In genomic region chrX:72181178-72182125, GRCh38 we compare ENCODE assay signal across 1 cellular context.
TF ChIP-seq lines count a peak whose summit lies in the region.

Gene PIN4, plus strand, starts transcription at chrX:72181757. Its CDS starts 29 bp downstream, at chrX:72181786.

TF ChIP-seq in HepG2, 621 proteins besides CTCF, POLR2A, EP300 and RAD21 (continued from another document and continues in another):
- TF ChIP-seq DRAP1 (CRISPR knock-in tag; IDR thresholded peaks at IDR 0.05) (peak; percentile 98), POGZ (CRISPR knock-in tag; IDR thresholded peaks at IDR 0.05) (no peak), ZBTB7B (CRISPR knock-in tag; IDR thresholded peaks at IDR 0.05) (no peak), SOX6 (IDR thresholded peaks at IDR 0.05) (no peak), SOX6 (CRISPR knock-in tag; IDR thresholded peaks at IDR 0.05) (peak; percentile 77), PCBP2 (optimal IDR thresholded peaks at IDR 0.05; ENCODE audit: low read depth, low read length, poor library complexity, severe bottlenecking) (no peak), CBX1 (IDR thresholded peaks at IDR 0.05; ENCODE audit: low read depth) (no peak), ISL2 (CRISPR knock-in tag; IDR thresholded peaks at IDR 0.05) (no peak), DNMT3B (CRISPR knock-in tag; conservative IDR thresholded peaks at IDR 0.05) (no peak), KDM1A (CRISPR knock-in tag; IDR thresholded peaks at IDR 0.05) (no peak), MEF2D (CRISPR knock-in tag; IDR thresholded peaks at IDR 0.05) (no peak), HOXD1 (CRISPR knock-in tag; IDR thresholded peaks at IDR 0.05) (no peak), AKAP8 (CRISPR knock-in tag; IDR thresholded peaks at IDR 0.05) (no peak), ZNF607 (CRISPR knock-in tag; IDR thresholded peaks at IDR 0.05; ENCODE audit: borderline replicate concordance) (no peak), ZNF720 (CRISPR knock-in tag; IDR thresholded peaks at IDR 0.05) (no peak), ZBTB38 (CRISPR knock-in tag; IDR thresholded peaks at IDR 0.05) (no peak), YY1 (IDR thresholded peaks at IDR 0.05; ENCODE audit: insufficient read depth, insufficient replicate concordance, low read depth, low read length) (peak; percentile 77), TAF15 (IDR thresholded peaks at IDR 0.05; ENCODE audit: low read depth, low read length, poor library complexity, severe bottlenecking) (no peak), ZNF768 (CRISPR knock-in tag; IDR thresholded peaks at IDR 0.05) (no peak), ZNF761 (CRISPR knock-in tag; conservative IDR thresholded peaks at IDR 0.05) (no peak), HNRNPL (IDR thresholded peaks at IDR 0.05; ENCODE audit: low read depth, low read length) (no peak), ZNF740 (CRISPR knock-in tag; IDR thresholded peaks at IDR 0.05) (0 out of 2 replicates have a peak, but pooled peaks have one; percentile 11), HINFP (CRISPR knock-in tag; IDR thresholded peaks at IDR 0.05; ENCODE audit: low read depth) (no peak), NFRKB (IDR thresholded peaks at IDR 0.05) (no peak), THAP11 (CRISPR knock-in tag; IDR thresholded peaks at IDR 0.05) (peak; percentile 79), ZNF543 (CRISPR knock-in tag; IDR thresholded peaks at IDR 0.05) (no peak), ZNF280B (CRISPR knock-in tag; IDR thresholded peaks at IDR 0.05; ENCODE audit: borderline replicate concordance) (peak; percentile 38; the same call in 1 of the 2 replicates), ZNF574 (CRISPR knock-in tag; IDR thresholded peaks at IDR 0.05) (peak; percentile 37; the same call in 1 of the 2 replicates), NR2F1 (CRISPR knock-in tag; IDR thresholded peaks at IDR 0.05) (no peak), KDM2A (CRISPR knock-in tag; IDR thresholded peaks at IDR 0.05; ENCODE audit: borderline replicate concordance, low read depth) (no peak; the same call in 1 of the 2 replicates), PHF20 (CRISPR knock-in tag; IDR thresholded peaks at IDR 0.05) (peak; percentile 70; the same call in 1 of the 2 replicates), KDM5A (IDR thresholded peaks at IDR 0.05; ENCODE audit: borderline replicate concordance, low read length) (peak; percentile 85), HMGXB3 (CRISPR knock-in tag; IDR thresholded peaks at IDR 0.05; ENCODE audit: borderline replicate concordance) (peak; percentile 36; the same call in 1 of the 2 replicates), GATA4 (IDR thresholded peaks at IDR 0.05; ENCODE audit: borderline replicate concordance, low read depth) (no peak), FOXO4 (CRISPR knock-in tag; conservative IDR thresholded peaks at IDR 0.05) (no peak), HNF4A (CRISPR knock-in tag; IDR thresholded peaks at IDR 0.05) (peak; percentile 72), ZNF235 (CRISPR knock-in tag; IDR thresholded peaks at IDR 0.05; ENCODE audit: borderline replicate concordance) (no peak), ZNF792 (CRISPR knock-in tag; IDR thresholded peaks at IDR 0.05) (no peak), ZNF777 (CRISPR knock-in tag; IDR thresholded peaks at IDR 0.05) (no peak), USF2 (IDR thresholded peaks at IDR 0.05; ENCODE audit: low read depth, low read length) (no peak), USF2 (CRISPR knock-in tag; IDR thresholded peaks at IDR 0.05; ENCODE audit: borderline replicate concordance) (no peak), RORA (CRISPR knock-in tag; IDR thresholded peaks at IDR 0.05) (no peak), ZNF33B (CRISPR knock-in tag; IDR thresholded peaks at IDR 0.05) (no peak), ZSCAN25 (CRISPR knock-in tag; IDR thresholded peaks at IDR 0.05) (no peak), ZFX (CRISPR knock-in tag; IDR thresholded peaks at IDR 0.05; ENCODE audit: low read depth) (peak; percentile 33; the same call in 1 of the 2 replicates), FOXJ3 (CRISPR knock-in tag; IDR thresholded peaks at IDR 0.05; ENCODE audit: borderline replicate concordance) (peak; percentile 30; the same call in 1 of the 2 replicates), ZNF773 (CRISPR knock-in tag; IDR thresholded peaks at IDR 0.05; ENCODE audit: borderline replicate concordance) (no peak), NFIB (CRISPR knock-in tag; IDR thresholded peaks at IDR 0.05; ENCODE audit: borderline replicate concordance) (no peak), ZNF766 (CRISPR knock-in tag; IDR thresholded peaks at IDR 0.05; ENCODE audit: borderline replicate concordance) (no peak), THYN1 (CRISPR knock-in tag; IDR thresholded peaks at IDR 0.05; ENCODE audit: borderline replicate concordance, low read depth) (no peak), ARNT (IDR thresholded peaks at IDR 0.05) (no peak), NFYC (CRISPR knock-in tag; IDR thresholded peaks at IDR 0.05) (peak; percentile 82), U2AF1 (optimal IDR thresholded peaks at IDR 0.05; ENCODE audit: low read depth, low read length) (no peak), ZNF207 (IDR thresholded peaks at IDR 0.05; ENCODE audit: borderline replicate concordance) (no peak), ZNF501 (CRISPR knock-in tag; IDR thresholded peaks at IDR 0.05) (peak; percentile 43; the same call in 1 of the 2 replicates), NFE2L2 (IDR thresholded peaks at IDR 0.05; ENCODE audit: low read length) (no peak), ATF1 (CRISPR knock-in tag; IDR thresholded peaks at IDR 0.05) (no peak), CENPT (CRISPR knock-in tag; IDR thresholded peaks at IDR 0.05; ENCODE audit: low read depth) (no peak), SPEN (CRISPR knock-in tag; IDR thresholded peaks at IDR 0.05; ENCODE audit: low read depth) (peak; percentile 45; the same call in 1 of the 2 replicates), PATZ1 (CRISPR knock-in tag; IDR thresholded peaks at IDR 0.05) (no peak; the same call in 1 of the 2 replicates)
